Comparison of ENCODE assay signal across 18 cellular contexts in the genomic region with DNA sequence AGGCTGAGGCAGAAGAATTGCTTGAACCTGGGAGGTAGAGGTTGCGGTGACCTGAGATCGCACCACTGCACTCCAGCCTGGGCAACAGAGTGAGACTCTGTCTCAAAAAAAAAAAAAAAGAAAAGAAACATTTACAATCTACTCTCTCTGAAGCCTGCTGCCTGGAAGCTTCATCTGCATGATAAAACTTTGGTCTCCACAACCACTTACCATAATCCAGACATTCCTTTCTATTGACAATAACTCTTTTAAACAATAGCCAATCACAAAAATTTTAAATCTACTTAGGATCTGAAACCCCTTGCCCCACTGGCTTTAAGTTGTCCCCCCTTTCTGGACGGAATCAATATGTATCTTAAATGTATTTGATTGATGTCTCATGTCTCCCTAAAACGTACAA.
"Had no signal": no experiment of that assay in that cellular context is flagged by ENCODE, and none has a peak within 500 bp of the region (broad histone marks: within the 10 kb centered on the region; RNA-seq: fewer than 3 reads in every experiment).

No MANE protein-coding gene starts in this region.

- H3K4me1 ChIP-seq: SJSA1 had no signal

- H3K9me3 ChIP-seq: SJSA1 had no signal

- H3K27me3 ChIP-seq: SJSA1 had no signal

- H3K27ac ChIP-seq: SJSA1, SK-N-MC had no signal

- H3K4me3 ChIP-seq: SJSA1, SK-N-MC had no signal

- DNase-seq: KBM-7, NCI-H1092, NCI-H1105 treated with DMSO at 0.1 percent for 48 hours, NCI-H1417 treated with DMSO at 0.1 percent for 48 hours, NCI-H146, NCI-H1694 treated with DMSO at 0.1 percent for 48 hours, NCI-H1930, NCI-H2081, NCI-H2107, NCI-H2227 treated with DMSO at 0.1 percent for 48 hours, NCI-H524, NCI-H526 treated with DMSO at 0.1 percent for 48 hours, NCI-H774, Right ventricle myocardium superior, RPMI8226, SIG-M5 had no signal

- H3K36me3 ChIP-seq: SJSA1 had no signal
